In the genomic region with DNA sequence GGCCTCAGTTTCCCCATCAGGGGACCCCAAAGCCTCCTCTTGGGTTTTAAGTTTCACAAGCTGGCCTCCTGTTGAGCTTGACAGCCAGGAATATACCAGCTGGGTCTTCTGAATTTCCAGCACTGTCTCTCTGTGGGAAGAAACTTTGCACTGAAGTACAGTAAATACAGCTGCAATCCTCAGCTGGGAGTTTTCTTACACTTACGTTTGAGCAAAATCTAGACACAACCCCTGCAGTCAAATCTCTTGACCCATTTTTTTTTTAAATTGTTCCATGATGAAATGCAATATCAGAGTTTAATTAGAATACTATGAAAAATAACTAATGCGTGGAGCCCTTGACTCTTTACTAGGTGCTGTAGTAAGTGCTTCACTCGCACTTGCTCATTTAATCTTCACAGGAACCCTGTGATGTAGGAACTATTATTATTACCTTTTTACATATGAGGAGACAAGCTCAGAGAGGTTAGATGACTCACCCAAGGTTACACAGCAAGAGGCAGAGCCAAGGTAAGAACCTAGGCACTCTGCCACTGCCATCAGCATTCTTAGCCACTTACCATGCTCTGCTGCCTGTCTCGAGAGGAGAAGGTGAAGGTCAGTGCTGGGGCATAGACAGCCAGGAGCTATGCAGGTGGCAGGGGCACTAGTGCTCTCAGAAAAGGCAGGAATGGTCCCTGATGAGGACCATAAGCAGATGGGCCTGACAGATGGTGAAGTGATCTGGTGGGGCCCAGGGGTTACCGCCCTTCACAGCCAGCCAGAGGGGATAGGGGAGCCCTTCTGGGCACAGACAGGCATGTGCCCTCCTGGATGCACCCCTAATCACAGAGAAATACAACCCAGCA, we compare ENCODE assay signal across 14 cellular contexts. TPM values are rescaled to one million over a fixed set of nuclear protein-coding genes. Genes with fewer than 3 reads are reported as not detected.
DNase-seq lines count a peak whose midpoint lies in the region; ATAC-seq and TF ChIP-seq lines count a peak whose summit lies in the region.
"Had no signal": no experiment of that assay in that cellular context is flagged by ENCODE, and none has a peak within 500 bp of the region (broad histone marks: within the 10 kb centered on the region; RNA-seq: fewer than 3 reads in every experiment).

No MANE protein-coding gene starts in this region.

- peak; percentile 16 for DNase-seq in NCI-H2029 (lab: John Stamatoyannopoulos, UW)
- DNase-seq in NCI-H2029 treated with DMSO at 0.1 percent for 48 hours (lab: John Stamatoyannopoulos, UW) = no peak
- peak; percentile 25 for DNase-seq in dermis blood vessel endothelial cell
- peak; percentile 30 for DNase-seq in upper lobe of right lung
- DNase-seq in stimulated activated CD4-positive, alpha-beta T cell treated with anti-CD3 and anti-CD28 coated beads, Interleukin-2, amount 100 ng/mL, for 48 hours = no peak
- DNase-seq: activated effector memory CD4-positive, alpha-beta T cell treated with anti-CD3 and anti-CD28 coated beads, Interleukin-2, amount 50 U/mL, for 16 hours; effector memory CD8-positive, alpha-beta T cell; GF-D8; islet precursor cell; MV-4-11 had no signal

- H3K27ac ChIP-seq in mucosa of rectum (ENCODE audit: low read depth in 2 of 2, low read length in 2 of 2) = peak overlapping the region; percentile 12 to 80
- peak overlapping the region; percentile 84 for H3K27ac ChIP-seq in upper lobe of right lung

- peaks cover 5% of the 10 kb centered on the region for H3K9me3 Mint-ChIP-seq in stimulated activated memory B cell treated with anti-CD40 and anti-IgM and Interleukin-4, amounts not matched to agents 10 μg/mL and 1 μg/mL and 100 μg/mL, for 72 hours

- no peaks in the 10 kb centered on the region for H3K9me3 ChIP-seq in mucosa of rectum (ENCODE audit: control insufficient read depth in 2 of 2, low read length in 2 of 2)
- H3K9me3 ChIP-seq in upper lobe of right lung = no peaks in the 10 kb centered on the region
- H3K9me3 ChIP-seq: pancreas had no signal

- H3K9ac ChIP-seq in mucosa of rectum (ENCODE audit: low read depth in 1 of 2, low read length in 2 of 2) = no peak overlapping the region

- peaks cover 55% of the 10 kb centered on the region for H3K36me3 Mint-ChIP-seq in stimulated activated memory B cell treated with anti-CD40 and anti-IgM and Interleukin-4, amounts not matched to agents 10 μg/mL and 1 μg/mL and 100 μg/mL, for 72 hours

- no peak overlapping the region for H3K4me3 Mint-ChIP-seq in stimulated activated memory B cell treated with anti-CD40 and anti-IgM and Interleukin-4, amounts not matched to agents 10 μg/mL and 1 μg/mL and 100 μg/mL, for 72 hours
- H3K4me3 Mint-ChIP-seq: effector memory CD8-positive, alpha-beta T cell had no signal

- no peaks in the 10 kb centered on the region for H3K27me3 Mint-ChIP-seq in stimulated activated memory B cell treated with anti-CD40 and anti-IgM and Interleukin-4, amounts not matched to agents 10 μg/mL and 1 μg/mL and 100 μg/mL, for 72 hours

- H3K4me3 ChIP-seq in mucosa of rectum (ENCODE audit: low read length in 2 of 2) (no peak overlapping the region), upper lobe of right lung (no peak overlapping the region)
- H3K4me3 ChIP-seq: pancreas had no signal

- TF ChIP-seq CTCF in upper lobe of right lung (IDR thresholded peaks at IDR 0.05) = no peak

- H3K27me3 ChIP-seq in mucosa of rectum (ENCODE audit: control insufficient read depth in 2 of 2, insufficient read depth in 2 of 2, low read length in 2 of 2) (no peaks in the 10 kb centered on the region), upper lobe of right lung (no peaks in the 10 kb centered on the region)
- H3K27me3 ChIP-seq: pancreas had no signal

- H3K4me1 Mint-ChIP-seq in stimulated activated memory B cell treated with anti-CD40 and anti-IgM and Interleukin-4, amounts not matched to agents 10 μg/mL and 1 μg/mL and 100 μg/mL, for 72 hours = peaks cover 31% of the 10 kb centered on the region

- peak; percentile 7 for ATAC-seq in upper lobe of right lung
- ATAC-seq in stimulated activated memory B cell treated with anti-CD40 and anti-IgM and Interleukin-4, amounts not matched to agents 10 μg/mL and 1 μg/mL and 100 μg/mL, for 72 hours = no peak
- no peak for ATAC-seq in GM19324 (IDR thresholded peaks at IDR 0.05; ENCODE audit: low FRiP score, unreplicated experiment)
- ATAC-seq: effector memory CD8-positive, alpha-beta T cell; pancreas had no signal

- intact Hi-C loops in upper lobe of right lung (cut with DNase I) = no loop called here

- H3K36me3 ChIP-seq in mucosa of rectum (ENCODE audit: control insufficient read depth in 2 of 2, insufficient read depth in 2 of 2, low read length in 2 of 2) (peaks cover 18% of the 10 kb centered on the region in 2 donors), upper lobe of right lung (no peaks in the 10 kb centered on the region)
- H3K36me3 ChIP-seq: pancreas had no signal

- H3K4me1 ChIP-seq in mucosa of rectum (ENCODE audit: control insufficient read depth in 2 of 2, insufficient read depth in 2 of 2, low read length in 2 of 2) (peaks cover 18 to 19% of the 10 kb centered on the region in 2 donors), upper lobe of right lung (peaks cover 60% of the 10 kb centered on the region)

- H3K27ac Mint-ChIP-seq in stimulated activated memory B cell treated with anti-CD40 and anti-IgM and Interleukin-4, amounts not matched to agents 10 μg/mL and 1 μg/mL and 100 μg/mL, for 72 hours = no peak overlapping the region

RNA-seq across cellular contexts. Expression of a gene that starts 26.6 kb away (rescaled TPM):
- total RNA-seq in dermis blood vessel endothelial cell (12.8 and 14.4 TPM in 2 replicates), upper lobe of right lung (47.5 TPM)

Comparison
In these comparisons a context has a peak if more than half of its experiments do, and no peak if none do; other contexts are left out.
1. DNase-seq: peak in NCI-H2029 (single experiment), dermis blood vessel endothelial cell (single experiment) and upper lobe of right lung (single experiment); none in NCI-H2029 treated with DMSO at 0.1 percent for 48 hours (single experiment) and stimulated activated CD4-positive, alpha-beta T cell treated with anti-CD3 and anti-CD28 coated beads, Interleukin-2, amount 100 ng/mL, for 48 hours (0 of 2).